1 cellular context compared by ENCODE assay signal in the genomic region with DNA sequence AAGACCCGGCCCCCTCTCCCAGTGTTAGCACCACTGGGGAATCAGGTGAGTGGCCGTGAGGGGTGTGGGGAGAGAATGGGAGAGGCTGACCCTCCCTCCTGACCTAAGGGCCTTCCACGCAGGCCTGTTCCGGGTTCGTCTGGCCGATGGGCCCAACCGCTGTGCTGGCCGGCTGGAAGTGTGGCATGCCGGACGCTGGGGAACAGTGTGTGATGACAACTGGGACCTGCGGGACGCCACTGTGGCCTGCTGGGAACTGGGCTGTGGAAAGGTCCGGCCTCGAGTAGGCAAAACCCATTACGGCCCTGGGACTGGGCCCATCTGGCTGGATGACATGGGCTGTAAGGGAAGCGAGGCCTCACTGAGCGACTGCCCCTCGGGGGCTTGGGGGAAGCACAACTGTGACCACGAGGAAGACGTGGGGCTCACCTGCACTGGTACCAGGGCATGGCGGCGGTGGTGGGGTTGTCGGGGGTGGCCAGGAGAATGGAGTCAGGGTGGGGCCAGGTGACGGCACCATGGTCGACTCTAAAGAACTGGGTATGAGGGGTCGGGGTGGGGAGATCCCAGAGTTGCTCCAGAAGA.
TF ChIP-seq lines count a peak whose summit lies in the region.

No MANE protein-coding gene starts in this region.

TF ChIP-seq in IMR-90, 13 proteins besides CTCF, POLR2A, EP300 and RAD21:
- TF ChIP-seq CHD1 (IDR thresholded peaks at IDR 0.05; ENCODE audit: low read depth, low read length) (no peak), BHLHE40 (IDR thresholded peaks at IDR 0.05; ENCODE audit: low read depth, low read length) (no peak), CEBPB (IDR thresholded peaks at IDR 0.05; ENCODE audit: low read depth, low read length) (no peak), NFE2L2 (IDR thresholded peaks at IDR 0.05; ENCODE audit: low read depth, low read length) (no peak), MAFK (IDR thresholded peaks at IDR 0.05; ENCODE audit: low read depth, low read length) (no peak), RCOR1 (IDR thresholded peaks at IDR 0.05; ENCODE audit: insufficient replicate concordance, low read length) (no peak), MAZ (IDR thresholded peaks at IDR 0.05; ENCODE audit: borderline replicate concordance, low read depth, low read length) (no peak), RFX5 (IDR thresholded peaks at IDR 0.05; ENCODE audit: low read depth, low read length) (no peak), SMC3 (IDR thresholded peaks at IDR 0.05; ENCODE audit: low read depth, low read length) (no peak), MXI1 (IDR thresholded peaks at IDR 0.05; ENCODE audit: borderline replicate concordance, low read depth, low read length) (no peak), FOS (IDR thresholded peaks at IDR 0.05; ENCODE audit: low read depth, low read length) (no peak)
- TF ChIP-seq, protein P1, sequence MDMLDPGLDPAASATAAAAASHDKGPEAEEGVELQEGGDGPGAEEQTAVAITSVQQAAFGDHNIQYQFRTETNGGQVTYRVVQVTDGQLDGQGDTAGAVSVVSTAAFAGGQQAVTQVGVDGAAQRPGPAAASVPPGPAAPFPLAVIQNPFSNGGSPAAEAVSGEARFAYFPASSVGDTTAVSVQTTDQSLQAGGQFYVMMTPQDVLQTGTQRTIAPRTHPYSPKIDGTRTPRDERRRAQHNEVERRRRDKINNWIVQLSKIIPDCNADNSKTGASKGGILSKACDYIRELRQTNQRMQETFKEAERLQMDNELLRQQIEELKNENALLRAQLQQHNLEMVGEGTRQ (IDR thresholded peaks at IDR 0.05; ENCODE audit: low read depth, low read length), result no peak
- TF ChIP-seq, protein P2, sequence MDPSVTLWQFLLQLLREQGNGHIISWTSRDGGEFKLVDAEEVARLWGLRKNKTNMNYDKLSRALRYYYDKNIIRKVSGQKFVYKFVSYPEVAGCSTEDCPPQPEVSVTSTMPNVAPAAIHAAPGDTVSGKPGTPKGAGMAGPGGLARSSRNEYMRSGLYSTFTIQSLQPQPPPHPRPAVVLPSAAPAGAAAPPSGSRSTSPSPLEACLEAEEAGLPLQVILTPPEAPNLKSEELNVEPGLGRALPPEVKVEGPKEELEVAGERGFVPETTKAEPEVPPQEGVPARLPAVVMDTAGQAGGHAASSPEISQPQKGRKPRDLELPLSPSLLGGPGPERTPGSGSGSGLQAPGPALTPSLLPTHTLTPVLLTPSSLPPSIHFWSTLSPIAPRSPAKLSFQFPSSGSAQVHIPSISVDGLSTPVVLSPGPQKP (IDR thresholded peaks at IDR 0.05; ENCODE audit: borderline replicate concordance, low read depth, low read length), result no peak
TF ChIP-seq in IMR-90: peak in this region for 0.
